ENCODE assay signal across 11 cellular contexts in the genomic region with DNA sequence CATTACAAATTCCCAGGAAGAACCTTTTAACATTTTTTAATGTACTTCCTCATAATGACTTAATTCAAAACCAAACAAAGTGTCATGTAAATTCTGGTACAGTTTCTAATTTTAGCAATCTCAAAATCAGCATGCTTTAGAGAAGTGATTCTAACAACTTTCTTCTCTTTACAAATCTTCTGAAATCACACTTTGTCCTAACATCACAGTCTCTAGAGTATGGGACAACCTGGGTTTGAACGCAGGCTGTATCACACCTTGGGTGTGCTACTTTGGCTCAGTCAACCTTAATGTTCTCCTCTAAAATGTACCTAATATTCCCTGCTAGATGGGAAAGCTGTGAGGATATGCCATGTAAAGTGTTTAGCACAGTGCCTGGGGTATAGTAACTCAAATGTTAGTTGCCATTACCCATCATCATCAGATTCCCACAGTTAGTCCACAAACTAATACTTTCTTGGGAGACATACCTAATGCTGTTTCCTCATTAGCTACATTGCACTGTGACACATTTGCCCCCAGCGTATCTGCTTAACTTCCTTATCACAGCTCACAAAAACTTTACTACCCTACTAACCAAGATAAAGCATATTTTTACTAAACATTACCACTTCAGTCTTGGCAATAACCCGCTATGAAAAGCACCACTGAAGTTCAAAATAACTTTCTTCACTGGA. TPM values are rescaled to one million over a fixed set of nuclear protein-coding genes. Genes with fewer than 3 reads are reported as not detected.
DNase-seq lines count a peak whose midpoint lies in the region; ATAC-seq and TF ChIP-seq lines count a peak whose summit lies in the region.
"Had no signal": no experiment of that assay in that cellular context is flagged by ENCODE, and none has a peak within 500 bp of the region (broad histone marks: within the 10 kb centered on the region; RNA-seq: fewer than 3 reads in every experiment).

No MANE protein-coding gene starts in this region.

- H3K4me3 Mint-ChIP-seq in glutamatergic neuron (ENCODE audit: unreplicated experiment), result peak overlapping the region; percentile 33
- H3K4me3 Mint-ChIP-seq in stimulated activated memory B cell treated with anti-CD40 and anti-IgM and Interleukin-4, amounts not matched to agents 10 μg/mL and 1 μg/mL and 100 μg/mL, for 72 hours, result peak overlapping the region; percentile 30

- H3K4me3 ChIP-seq in HEK293 (ENCODE audit: low read depth, low read length) (no peak overlapping the region), Panc1 (ENCODE audit: low read depth in 2 of 2, low read length in 2 of 2) (no peak overlapping the region), foreskin fibroblast (ENCODE audit: low read depth in 1 of 2, low read length in 2 of 2) (no peak overlapping the region)
- H3K4me3 ChIP-seq: cardiac muscle cell, GM23248, skin epidermis had no signal

- no peaks in the 10 kb centered on the region for H3K27me3 ChIP-seq in Panc1 (ENCODE audit: control insufficient read depth, insufficient read depth, low read length)
- H3K27me3 ChIP-seq: cardiac muscle cell had no signal

- no peaks in the 10 kb centered on the region for H3K36me3 Mint-ChIP-seq in glutamatergic neuron (ENCODE audit: unreplicated experiment)
- H3K36me3 Mint-ChIP-seq in stimulated activated memory B cell treated with anti-CD40 and anti-IgM and Interleukin-4, amounts not matched to agents 10 μg/mL and 1 μg/mL and 100 μg/mL, for 72 hours, result peaks cover 12% of the 10 kb centered on the region

- H3K4me1 ChIP-seq in HEK293 (ENCODE audit: control insufficient read depth, insufficient read depth, low read length) (peaks cover 48% of the 10 kb centered on the region), Panc1 (ENCODE audit: control insufficient read depth, insufficient read depth, low read length) (peaks cover 34% of the 10 kb centered on the region)

- in situ Hi-C loops in Panc1 (cut with HindIII; ENCODE audit: low pct_unique_long_range_greater_than_20kb, low sequenced_read_pairs), result no loop called here

- H3K36me3 ChIP-seq in HEK293 (ENCODE audit: control insufficient read depth in 2 of 2, insufficient read depth in 1 of 2, low read length in 2 of 2) (peaks cover 5 to 8% of the 10 kb centered on the region in 2 experiments; a peak in 2 of 3 replicates), Panc1 (ENCODE audit: control insufficient read depth, insufficient read depth, low read length) (peaks cover 2% of the 10 kb centered on the region; the same call in 1 of the 2 replicates)
- H3K36me3 ChIP-seq: cardiac muscle cell had no signal

- POLR2A ChIA-PET in HEK293 (lab: Yijun Ruan, JAX) (no interaction called here), Panc1 (lab: Charles Lee) (no interaction called here)

- TF ChIP-seq CTCF in HEK293 (tag by site-specific recombination; IDR thresholded peaks at IDR 0.05) (no peak), Panc1 (IDR thresholded peaks at IDR 0.05) (no peak), glutamatergic neuron (IDR thresholded peaks at IDR 0.05; ENCODE audit: partially characterized antibody, unreplicated experiment) (no peak), foreskin fibroblast (IDR thresholded peaks at IDR 0.05; ENCODE audit: low read depth, low read length) (no peak)

- H3K27me3 Mint-ChIP-seq in glutamatergic neuron (ENCODE audit: unreplicated experiment), result peaks cover 7% of the 10 kb centered on the region
- no peaks in the 10 kb centered on the region for H3K27me3 Mint-ChIP-seq in stimulated activated memory B cell treated with anti-CD40 and anti-IgM and Interleukin-4, amounts not matched to agents 10 μg/mL and 1 μg/mL and 100 μg/mL, for 72 hours

- ATAC-seq in Panc1 (no peak), GM18909 (IDR thresholded peaks at IDR 0.05; ENCODE audit: poor library complexity, unreplicated experiment) (no peak)
- peak; percentile 5 for ATAC-seq in stimulated activated memory B cell treated with anti-CD40 and anti-IgM and Interleukin-4, amounts not matched to agents 10 μg/mL and 1 μg/mL and 100 μg/mL, for 72 hours
- ATAC-seq: activated T-cell treated with anti-CD3 and anti-CD28 coated beads, Interleukin-2, amount 50 U/mL, for 72 hours had no signal

- peaks cover 24% of the 10 kb centered on the region for H3K4me1 Mint-ChIP-seq in glutamatergic neuron (ENCODE audit: low read depth, unreplicated experiment)
- peaks cover 71% of the 10 kb centered on the region for H3K4me1 Mint-ChIP-seq in stimulated activated memory B cell treated with anti-CD40 and anti-IgM and Interleukin-4, amounts not matched to agents 10 μg/mL and 1 μg/mL and 100 μg/mL, for 72 hours

- H3K27ac ChIP-seq in HEK293 (ENCODE audit: extremely low read depth, low read depth, low read length), result peak overlapping the region; percentile 78
- 0 out of 2 replicates have a peak overlapping the region, but pooled peaks have one; percentile 5 for H3K27ac ChIP-seq in Panc1 (ENCODE audit: low read length)
- H3K27ac ChIP-seq: cardiac muscle cell, GM23248 had no signal

- CTCF ChIA-PET in HEK293 (lab: Yijun Ruan, JAX), result interaction anchor here (0.5 to 2.3 kb wide), 5 partner anchors 16 to 378 kb away, joined by 3 to 10 read pairs (median 4); no protein-coding TSS in a partner anchor
- CTCF ChIA-PET in Panc1 (lab: Charles Lee), result interaction anchor here (0.6 kb wide), 1 partner anchor 11 kb away, joined by 5 read pairs; no protein-coding TSS in a partner anchor

- H3K27ac Mint-ChIP-seq in glutamatergic neuron (ENCODE audit: unreplicated experiment), result no peak overlapping the region
- peak overlapping the region; percentile 67 for H3K27ac Mint-ChIP-seq in stimulated activated memory B cell treated with anti-CD40 and anti-IgM and Interleukin-4, amounts not matched to agents 10 μg/mL and 1 μg/mL and 100 μg/mL, for 72 hours
- H3K27ac Mint-ChIP-seq: activated T-cell treated with anti-CD3 and anti-CD28 coated beads, Interleukin-2, amount 50 U/mL, for 72 hours had no signal

- DNase-seq in Panc1 (ENCODE audit: low read depth, low spot score) (no peak), glutamatergic neuron (no peak), foreskin fibroblast (no peak), HK-2 (ENCODE audit: unreplicated experiment) (no peak)
- DNase-seq: activated T-cell treated with anti-CD3 and anti-CD28 coated beads, Interleukin-2, amount 50 U/mL, for 72 hours had no signal

- no TSS peak for BruUV-seq in Panc1 (replicated peaks; lab: Mats Ljungman, UMichigan)

- no peaks in the 10 kb centered on the region for H3K9me3 ChIP-seq in HEK293 (ENCODE audit: control insufficient read depth, insufficient read depth, low read depth, low read length)
- H3K9me3 ChIP-seq in Panc1 (ENCODE audit: control insufficient read depth, insufficient read depth, low read depth, low read length), result no peaks in the 10 kb centered on the region

- intact Hi-C loops in Panc1 (cut with micrococcal nuclease; ENCODE audit: unreplicated experiment), result no loop called here

- no peaks in the 10 kb centered on the region for H3K9me3 Mint-ChIP-seq in glutamatergic neuron (ENCODE audit: unreplicated experiment)
- H3K9me3 Mint-ChIP-seq in stimulated activated memory B cell treated with anti-CD40 and anti-IgM and Interleukin-4, amounts not matched to agents 10 μg/mL and 1 μg/mL and 100 μg/mL, for 72 hours, result no peaks in the 10 kb centered on the region
- H3K9me3 Mint-ChIP-seq: activated T-cell treated with anti-CD3 and anti-CD28 coated beads, Interleukin-2, amount 50 U/mL, for 72 hours had no signal

TF ChIP-seq in HEK293, 187 proteins besides CTCF, POLR2A, EP300 and RAD21 (continues in another document):
- TF ChIP-seq, protein P1, sequence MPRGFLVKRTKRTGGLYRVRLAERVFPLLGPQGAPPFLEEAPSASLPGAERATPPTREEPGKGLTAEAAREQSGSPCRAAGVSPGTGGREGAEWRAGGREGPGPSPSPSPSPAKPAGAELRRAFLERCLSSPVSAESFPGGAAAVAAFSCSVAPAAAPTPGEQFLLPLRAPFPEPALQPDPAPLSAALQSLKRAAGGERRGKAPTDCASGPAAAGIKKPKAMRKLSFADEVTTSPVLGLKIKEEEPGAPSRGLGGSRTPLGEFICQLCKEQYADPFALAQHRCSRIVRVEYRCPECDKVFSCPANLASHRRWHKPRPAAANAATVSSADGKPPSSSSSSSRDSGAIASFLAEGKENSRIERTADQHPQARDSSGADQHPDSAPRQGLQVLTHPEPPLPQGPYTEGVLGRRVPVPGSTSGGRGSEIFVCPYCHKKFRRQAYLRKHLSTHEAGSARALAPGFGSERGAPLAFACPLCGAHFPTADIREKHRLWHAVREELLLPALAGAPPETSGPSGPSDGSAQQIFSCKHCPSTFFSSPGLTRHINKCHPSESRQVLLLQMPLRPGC (tag by site-specific recombination; IDR thresholded peaks at IDR 0.05), result no peak
- TF ChIP-seq ZBTB20 (tag by site-specific recombination; IDR thresholded peaks at IDR 0.05), result no peak
- TF ChIP-seq, protein P2, sequence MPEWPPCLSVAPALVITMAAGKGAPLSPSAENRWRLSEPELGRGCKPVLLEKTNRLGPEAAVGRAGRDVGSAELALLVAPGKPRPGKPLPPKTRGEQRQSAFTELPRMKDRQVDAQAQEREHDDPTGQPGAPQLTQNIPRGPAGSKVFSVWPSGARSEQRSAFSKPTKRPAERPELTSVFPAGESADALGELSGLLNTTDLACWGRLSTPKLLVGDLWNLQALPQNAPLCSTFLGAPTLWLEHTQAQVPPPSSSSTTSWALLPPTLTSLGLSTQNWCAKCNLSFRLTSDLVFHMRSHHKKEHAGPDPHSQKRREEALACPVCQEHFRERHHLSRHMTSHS (tag by site-specific recombination; IDR thresholded peaks at IDR 0.05), result no peak
- no peak for TF ChIP-seq ZBTB17 (tag by site-specific recombination; IDR thresholded peaks at IDR 0.05)
- no peak for TF ChIP-seq ZNF621 (tag by site-specific recombination; IDR thresholded peaks at IDR 0.05)
- TF ChIP-seq ZNF658 (tag by site-specific recombination; IDR thresholded peaks at IDR 0.05), result no peak
- TF ChIP-seq HOXC10 (CRISPR knock-in tag; IDR thresholded peaks at IDR 0.05), result no peak
- no peak for TF ChIP-seq ZNF169 (tag by site-specific recombination; IDR thresholded peaks at IDR 0.05)
- TF ChIP-seq, protein P3, sequence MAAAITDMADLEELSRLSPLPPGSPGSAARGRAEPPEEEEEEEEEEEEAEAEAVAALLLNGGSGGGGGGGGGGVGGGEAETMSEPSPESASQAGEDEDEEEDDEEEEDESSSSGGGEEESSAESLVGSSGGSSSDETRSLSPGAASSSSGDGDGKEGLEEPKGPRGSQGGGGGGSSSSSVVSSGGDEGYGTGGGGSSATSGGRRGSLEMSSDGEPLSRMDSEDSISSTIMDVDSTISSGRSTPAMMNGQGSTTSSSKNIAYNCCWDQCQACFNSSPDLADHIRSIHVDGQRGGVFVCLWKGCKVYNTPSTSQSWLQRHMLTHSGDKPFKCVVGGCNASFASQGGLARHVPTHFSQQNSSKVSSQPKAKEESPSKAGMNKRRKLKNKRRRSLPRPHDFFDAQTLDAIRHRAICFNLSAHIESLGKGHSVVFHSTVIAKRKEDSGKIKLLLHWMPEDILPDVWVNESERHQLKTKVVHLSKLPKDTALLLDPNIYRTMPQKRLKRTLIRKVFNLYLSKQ (tag by site-specific recombination; IDR thresholded peaks at IDR 0.05; ENCODE audit: borderline replicate concordance), result no peak
- no peak for TF ChIP-seq ZNF707 (tag by site-specific recombination; IDR thresholded peaks at IDR 0.05)
- TF ChIP-seq ZNF23 (tag by site-specific recombination; IDR thresholded peaks at IDR 0.05; ENCODE audit: borderline replicate concordance), result no peak

RNA-seq across cellular contexts. Expression of a gene that starts 3.1 kb away (rescaled TPM):
- total RNA-seq in Panc1 (2021; ENCODE audit: unreplicated experiment) (130 TPM), glutamatergic neuron (ENCODE audit: unreplicated experiment) (190 TPM)
- polyA plus RNA-seq in Panc1 (2012; ENCODE audit: insufficient read length), result 110 TPM
